28 cellular contexts compared by ENCODE assay signal in the genomic region with DNA sequence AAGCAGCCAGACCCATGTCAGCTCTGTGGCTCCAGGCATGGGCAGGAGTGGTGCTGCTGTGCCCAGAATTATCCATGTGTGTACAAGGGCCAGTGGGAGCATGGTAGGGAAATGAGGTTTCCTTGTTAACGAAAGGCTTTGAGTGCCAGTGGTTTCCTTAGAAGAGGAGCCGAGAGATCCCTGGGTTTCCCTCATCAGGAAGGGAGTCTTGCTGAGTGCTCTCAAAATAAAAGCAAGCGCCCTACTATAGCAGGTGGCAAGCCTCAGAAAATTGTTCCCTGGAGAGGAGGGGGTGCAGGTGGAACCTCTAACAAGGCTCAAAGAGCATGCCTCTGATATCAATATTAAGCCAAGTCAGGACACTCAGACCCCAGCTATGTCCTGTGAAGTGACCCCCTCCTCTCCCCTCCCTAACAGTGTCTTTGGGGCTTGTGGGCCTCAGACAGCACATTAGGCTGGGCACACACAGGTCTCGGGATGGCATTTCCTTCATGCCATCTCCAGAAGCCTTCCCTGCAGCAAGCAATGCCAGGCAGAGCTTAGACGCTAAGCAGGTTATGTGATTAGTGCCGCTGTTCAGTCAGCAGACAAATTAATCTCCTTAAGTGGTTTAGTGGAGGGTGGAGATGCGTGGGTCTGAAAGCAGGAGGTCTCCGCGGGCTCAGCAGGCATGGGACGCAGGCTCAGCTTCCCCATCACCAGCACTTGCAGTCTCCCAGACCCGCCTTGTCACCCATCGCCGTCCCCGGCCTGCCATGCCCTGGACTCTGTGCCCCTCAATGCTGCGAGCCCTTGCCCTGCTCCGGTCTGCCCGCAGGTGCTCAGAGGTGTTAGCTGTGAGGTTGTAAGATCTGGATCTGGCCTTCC.
DNase-seq lines count a peak whose midpoint lies in the region; ATAC-seq and TF ChIP-seq lines count a peak whose summit lies in the region.
"Had no signal": no experiment of that assay in that cellular context is flagged by ENCODE, and none has a peak within 500 bp of the region (broad histone marks: within the 10 kb centered on the region; RNA-seq: fewer than 3 reads in every experiment).

No MANE protein-coding gene starts in this region.

- H3K4me2 ChIP-seq in SK-N-SH (no peak overlapping the region), osteoblast (ENCODE audit: insufficient read depth, low read length) (no peak overlapping the region)
- H3K4me2 ChIP-seq: BLaER1 had no signal

- no peaks in the 10 kb centered on the region for H3K9me2 ChIP-seq in SK-N-SH

- H3K4me3 ChIP-seq in SK-N-SH (ENCODE audit: low read depth in 2 of 2, low read length in 1 of 2): no peak overlapping the region
- H3K4me3 ChIP-seq in osteoblast (ENCODE audit: insufficient read depth, low read length): no peak overlapping the region
- H3K4me3 ChIP-seq: BLaER1, coronary artery, GM12878, GM23248, heart left ventricle, stomach, tibial artery had no signal

- H3K36me3 ChIP-seq in SK-N-SH (replicated peaks in 1 of 2; ENCODE audit: control insufficient read depth in 1 of 2, insufficient read depth in 2 of 2, low read length in 1 of 2) (peaks cover 4 to 6% of the 10 kb centered on the region in 2 experiments), osteoblast (ENCODE audit: insufficient read depth, low read length) (no peaks in the 10 kb centered on the region)
- H3K36me3 ChIP-seq: heart left ventricle had no signal

- H3K27me3 ChIP-seq in SK-N-SH (ENCODE audit: insufficient read depth) (no peaks in the 10 kb centered on the region), osteoblast (ENCODE audit: insufficient read depth, low read length) (no peaks in the 10 kb centered on the region)
- H3K27me3 ChIP-seq: BLaER1, heart left ventricle, stomach, tibial artery had no signal

- no peaks in the 10 kb centered on the region for H3F3A ChIP-seq in SK-N-SH (replicated peaks; ENCODE audit: insufficient read depth)

- H3K9ac ChIP-seq in SK-N-SH: no peak overlapping the region
- H3K9ac ChIP-seq: BLaER1, GM23248 had no signal

- TF ChIP-seq RAD21 in SK-N-SH (IDR thresholded peaks at IDR 0.05; ENCODE audit: low read length): no peak

- H3K27ac ChIP-seq in SK-N-SH (ENCODE audit: low read depth in 2 of 2, low read length in 1 of 2) (no peak overlapping the region; a peak in 1 of 4 replicates), osteoblast (ENCODE audit: low read depth, low read length) (no peak overlapping the region)
- H3K27ac ChIP-seq: BLaER1, coronary artery, GM23248, heart left ventricle, stomach, tibial artery had no signal

- DNase-seq in D341Med (ENCODE audit: low spot score) (peak; percentile 87), NCI-H187 (lab: John Stamatoyannopoulos, UW) (peak; percentile 48 to 62), SK-N-SH (peak; percentile 63), osteoblast (ENCODE audit: insufficient read length, low spot score, missing footprints) (peak; percentile 30), Kasumi-1 (lab: John Stamatoyannopoulos, UW) (no peak), COLO668 (lab: John Stamatoyannopoulos, UW; ENCODE audit: unreplicated experiment) (no peak), NOMO-1 treated with DMSO at 0.1 percent for 48 hours (lab: John Stamatoyannopoulos, UW; ENCODE audit: unreplicated experiment) (no peak)
- DNase-seq: ACHN; activated CD4-positive, alpha-beta memory T cell treated with anti-CD3 and anti-CD28 coated beads for 36 hours; effector memory CD4-positive, alpha-beta T cell; erythroblast; GM23248; heart left ventricle; kidney; naive B cell; NCI-H1048; NCI-H526; small intestine; stimulated activated CD8-positive, alpha-beta memory T cell treated with anti-CD3 and anti-CD28 coated beads, Interleukin-4, amount 100 ng/mL, for 48 hours; stomach; T-cell; tibial artery had no signal

- ATAC-seq in HG03108 (IDR thresholded peaks at IDR 0.05; ENCODE audit: unreplicated experiment): no peak
- ATAC-seq: activated CD4-positive, CD25-positive, alpha-beta regulatory T cell treated with anti-CD3 and anti-CD28 coated beads, Interleukin-2, amount 50 U/mL, for 24 hours; GM12878; heart left ventricle; HepG2; T-cell had no signal

- CTCF ChIA-PET in SK-N-SH (lab: Yijun Ruan, JAX): interaction anchor here (0.9 kb wide), 1 partner anchor 40 kb away, joined by 3 read pairs; no protein-coding TSS in a partner anchor

- H3K9me3 ChIP-seq in SK-N-SH (no peaks in the 10 kb centered on the region), osteoblast (ENCODE audit: low read depth, low read length) (no peaks in the 10 kb centered on the region)
- H3K9me3 ChIP-seq: BLaER1, heart left ventricle, stomach, tibial artery had no signal

- 92% methylated on average over 17 of the region's 17 CpGs for WGBS in SK-N-SH (ENCODE audit: low lambda C conversion rate)

- no peaks in the 10 kb centered on the region for H4K20me1 ChIP-seq in SK-N-SH (ENCODE audit: insufficient read depth)
- no peaks in the 10 kb centered on the region for H4K20me1 ChIP-seq in osteoblast (ENCODE audit: insufficient read depth, low read length)
- H4K20me1 ChIP-seq: BLaER1 had no signal

- TF ChIP-seq EP300 in SK-N-SH (IDR thresholded peaks at IDR 0.05; ENCODE audit: borderline replicate concordance in 1 of 2, low read depth in 1 of 2, low read length in 1 of 2): peak in 1 of 2 experiments; percentile 23; a peak in 1 of 4 replicates

- POLR2A ChIA-PET in SK-N-SH (lab: Yijun Ruan, JAX): no interaction called here

- H3K79me2 ChIP-seq in SK-N-SH (ENCODE audit: insufficient read depth) (no peaks in the 10 kb centered on the region), osteoblast (ENCODE audit: insufficient read depth, low read length) (no peaks in the 10 kb centered on the region)

- H3K4me1 ChIP-seq in SK-N-SH (ENCODE audit: control insufficient read depth in 1 of 2, insufficient read depth in 2 of 2, low read depth in 1 of 2, low read length in 1 of 2): peaks cover 0 to 12% of the 10 kb centered on the region in 2 experiments; a peak in 1 of 4 replicates
- peaks cover 10% of the 10 kb centered on the region for H3K4me1 ChIP-seq in osteoblast (ENCODE audit: insufficient read depth, low read length)
- H3K4me1 ChIP-seq: heart left ventricle, tibial artery had no signal

- H2AFZ ChIP-seq in SK-N-SH (ENCODE audit: low read depth) (no peak overlapping the region), osteoblast (ENCODE audit: low read length) (no peak overlapping the region)
- H2AFZ ChIP-seq: GM23248 had no signal

- TF ChIP-seq CTCF in SK-N-SH (IDR thresholded peaks at IDR 0.05): no peak
- no peak for TF ChIP-seq CTCF in osteoblast (IDR thresholded peaks at IDR 0.05; ENCODE audit: extremely low read depth, low read depth, low read length)

TF ChIP-seq in SK-N-SH, 30 proteins besides CTCF, POLR2A, EP300 and RAD21:
- TF ChIP-seq REST (IDR thresholded peaks at IDR 0.05; ENCODE audit: low read depth, low read length): no peak

Comparison
In these comparisons a context has a peak if more than half of its experiments do, and no peak if none do; other contexts are left out.
1. DNase-seq: peak in D341Med (single experiment), NCI-H187 (2 of 2), SK-N-SH (single experiment) and osteoblast (single experiment); none in Kasumi-1 (0 of 2), COLO668 (single experiment) and NOMO-1 treated with DMSO at 0.1 percent for 48 hours (single experiment).